ENCODE assay signal across 9 cellular contexts in the genomic region with DNA sequence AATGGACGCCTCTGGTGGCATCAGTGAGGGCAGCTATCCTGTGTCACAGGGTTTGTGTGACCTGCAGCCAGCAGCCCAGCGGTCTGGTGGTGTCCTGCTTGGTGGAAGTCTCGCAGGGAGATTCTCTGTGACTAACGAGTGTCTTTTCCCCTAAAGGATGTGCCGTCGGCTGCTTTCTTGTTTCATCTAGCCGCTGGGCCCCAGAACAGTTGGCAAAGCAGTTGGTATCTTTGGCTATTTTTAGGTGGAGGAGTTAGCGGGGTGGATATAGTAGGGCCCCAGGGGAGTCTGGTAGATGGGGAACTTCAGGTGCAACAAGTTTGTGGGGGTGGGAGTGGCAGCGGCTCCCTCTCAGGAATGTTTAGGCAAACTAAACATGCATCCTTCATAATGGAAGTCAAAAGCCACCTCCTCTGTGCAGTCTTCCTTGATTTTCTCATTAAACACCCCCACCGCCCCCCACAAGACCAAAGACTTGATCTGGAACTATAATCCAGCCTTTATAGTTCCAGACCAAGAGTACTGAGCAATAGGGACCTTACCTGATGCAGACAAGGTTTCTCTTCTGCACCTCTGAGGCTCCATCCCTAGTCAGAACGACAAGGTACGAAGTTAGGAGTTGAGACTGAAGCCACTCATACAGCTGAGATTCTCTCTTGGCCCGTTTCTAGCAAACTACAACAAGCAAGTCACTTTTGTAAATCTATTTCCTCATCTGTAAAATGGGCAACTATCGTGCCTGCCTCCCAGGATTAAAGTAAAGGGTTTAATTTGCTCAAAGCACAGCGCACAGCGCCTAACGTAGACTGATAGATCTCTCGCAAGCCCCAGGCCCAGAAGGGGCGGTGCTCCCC. TPM values are rescaled to one million over a fixed set of nuclear protein-coding genes. Genes with fewer than 3 reads are reported as not detected.
DNase-seq lines count a peak whose midpoint lies in the region; ATAC-seq and TF ChIP-seq lines count a peak whose summit lies in the region.
"Had no signal": no experiment of that assay in that cellular context is flagged by ENCODE, and none has a peak within 500 bp of the region (broad histone marks: within the 10 kb centered on the region; RNA-seq: fewer than 3 reads in every experiment).

No MANE protein-coding gene starts in this region.

- no peaks in the 10 kb centered on the region for H3K9me3 ChIP-seq in CD4-positive, alpha-beta T cell (ENCODE audit: control insufficient read depth, low read length)
- H3K9me3 ChIP-seq: mucosa of descending colon had no signal

- no peak for ATAC-seq in CD4-positive, alpha-beta T cell (ENCODE audit: poor library complexity)
- ATAC-seq in GM19463 (IDR thresholded peaks at IDR 0.05; ENCODE audit: unreplicated experiment) (no peak), left lobe of liver (no peak)

- no peak for TF ChIP-seq CTCF in CD4-positive, alpha-beta T cell (IDR thresholded peaks at IDR 0.05)
- no peak for TF ChIP-seq CTCF in NB4 (IDR thresholded peaks at IDR 0.05; ENCODE audit: low read depth, low read length)
- no peak for TF ChIP-seq CTCF in dorsolateral prefrontal cortex (IDR thresholded peaks at IDR 0.05 in 54 of 56, conservative IDR thresholded peaks at IDR 0.05 in 2 of 56; ENCODE audit: low read depth in 1 of 56, partially characterized antibody in 56 of 56)
- no peak for TF ChIP-seq CTCF in neural crest cell (conservative IDR thresholded peaks at IDR 0.05)

- H3K27me3 Mint-ChIP-seq in CD4-positive, alpha-beta T cell: no peaks in the 10 kb centered on the region
- peaks cover 11% of the 10 kb centered on the region for H3K27me3 Mint-ChIP-seq in neural crest cell (ENCODE audit: low read depth)

- intact Hi-C loops in CD4-positive, alpha-beta T cell (cut with DNase I, micrococcal nuclease): loop anchor here (1.0 to 5.0 kb wide), 8 partner anchors 15 to 943 kb away; a partner anchor contains a TSS
- intact Hi-C loops in dorsolateral prefrontal cortex (cut with DNase I): loop anchor here in 1 of 2 donors (10.0 kb wide), 1 partner anchor 1119 kb away; a partner anchor contains a TSS

- peaks cover 27% of the 10 kb centered on the region for H3K4me1 Mint-ChIP-seq in CD4-positive, alpha-beta T cell (ENCODE audit: low read depth)
- H3K4me1 Mint-ChIP-seq in neural crest cell: peaks cover 38% of the 10 kb centered on the region

- peak overlapping the region; percentile 84 for H3K27ac ChIP-seq in CD4-positive, alpha-beta T cell (ENCODE audit: low read depth, low read length)
- peak overlapping the region in 44 of 59 donors; percentile 7 to 87 (median 76) for H3K27ac ChIP-seq in dorsolateral prefrontal cortex

- peak overlapping the region; percentile 47 for H3K4me3 ChIP-seq in NB4 (ENCODE audit: low read depth, low read length)
- peak overlapping the region in 58 of 59 donors; percentile 43 to 89 (median 77) for H3K4me3 ChIP-seq in dorsolateral prefrontal cortex

- no peak for DNase-seq in CD4-positive, alpha-beta T cell
- DNase-seq in NB4 (ENCODE audit: low read depth): peak; percentile 89
- no peak for DNase-seq in dorsolateral prefrontal cortex
- DNase-seq in neural crest cell (ENCODE audit: low read depth, low spot score): no peak
- no peak for DNase-seq in Kasumi-1 (lab: John Stamatoyannopoulos, UW)
- no peak for DNase-seq in left lobe of liver (ENCODE audit: low spot score)
- no peak for DNase-seq in A172 (ENCODE audit: low spot score)

- POLR2A ChIA-PET in CD4-positive, alpha-beta T cell (lab: Charles Lee): interaction anchor here (0.6 to 4.9 kb wide), 12 partner anchors 14 to 313 kb away, joined by 3 to 88 read pairs (median 7); a partner anchor contains a TSS

- H3K4me3 Mint-ChIP-seq in CD4-positive, alpha-beta T cell: peak overlapping the region; percentile 92
- H3K4me3 Mint-ChIP-seq in neural crest cell: peak overlapping the region; percentile 91

- H3K27me3 ChIP-seq in CD4-positive, alpha-beta T cell (ENCODE audit: control insufficient read depth, insufficient read depth, low read length): no peaks in the 10 kb centered on the region
- no peaks in the 10 kb centered on the region for H3K27me3 ChIP-seq in dorsolateral prefrontal cortex

- H3K9me3 Mint-ChIP-seq in CD4-positive, alpha-beta T cell: no peaks in the 10 kb centered on the region
- H3K9me3 Mint-ChIP-seq in neural crest cell: peaks cover 8% of the 10 kb centered on the region

- TF ChIP-seq POLR2A in NB4 (IDR thresholded peaks at IDR 0.05; ENCODE audit: extremely low read depth, insufficient read length): peak; percentile 11

- H3K27ac Mint-ChIP-seq in CD4-positive, alpha-beta T cell: peak overlapping the region; percentile 86
- no peak overlapping the region for H3K27ac Mint-ChIP-seq in neural crest cell (ENCODE audit: unreplicated experiment)

- H3K36me3 Mint-ChIP-seq in CD4-positive, alpha-beta T cell (ENCODE audit: low read depth): no peaks in the 10 kb centered on the region
- H3K36me3 Mint-ChIP-seq in neural crest cell (ENCODE audit: low read depth): peaks cover 3% of the 10 kb centered on the region

- CTCF ChIA-PET in CD4-positive, alpha-beta T cell (lab: Charles Lee): interaction anchor here (0.6 to 3.0 kb wide), 3 partner anchors 14 to 219 kb away, joined by 3 to 25 read pairs (median 12); a partner anchor contains a TSS

RNA-seq across cellular contexts. Expression of a gene that starts 1.1 kb away (rescaled TPM):
- 10 to 100 TPM; 20.7 to 23.8 TPM for total RNA-seq in CD4-positive, alpha-beta T cell
- total RNA-seq in dorsolateral prefrontal cortex: 10 to 100 TPM; 33.1 to 92.5 (median 61.0) TPM
- 13.3 and 13.6 TPM in 2 replicates for total RNA-seq in neural crest cell
- 4.8 TPM for total RNA-seq in left lobe of liver
- total RNA-seq in A172 (2014; rRNA removed; shearing (Covaris generic)): 13.3 and 16.1 TPM in 2 replicates

RNA-seq across cellular contexts. Expression of a gene that starts 14.6 kb away (rescaled TPM):
- 10 to 100 TPM; 16.9 to 17.7 TPM for total RNA-seq in CD4-positive, alpha-beta T cell
- total RNA-seq in dorsolateral prefrontal cortex (10 to 100 TPM; 12.1 to 40.9 (median 22.3) TPM), neural crest cell (66.8 and 68.9 TPM in 2 replicates), left lobe of liver (24.4 TPM)
- 76.7 and 79.7 TPM in 2 replicates for total RNA-seq in A172 (2014; rRNA removed; shearing (Covaris generic))

RNA-seq across cellular contexts. Expression of a gene that starts 26.9 kb away (rescaled TPM):
- 10 to 100 TPM; 17.7 to 21.0 TPM for total RNA-seq in CD4-positive, alpha-beta T cell
- 10 to 100 TPM; 10.0 to 26.4 (median 18.3) TPM for total RNA-seq in dorsolateral prefrontal cortex
- total RNA-seq in neural crest cell: 91.4 and 92.7 TPM in 2 replicates
- total RNA-seq in left lobe of liver: 28.5 TPM
- 80.0 and 127 TPM in 2 replicates for total RNA-seq in A172 (2014; rRNA removed; shearing (Covaris generic))

RNA-seq across cellular contexts. Expression of a gene that starts 44.8 kb away (rescaled TPM):
- not detected for total RNA-seq in CD4-positive, alpha-beta T cell
- total RNA-seq in dorsolateral prefrontal cortex (100 to 1,000 TPM in 3 of 120 experiments, 10 to 100 TPM in 2, 1 to 10 TPM in 23, under 1 TPM in 49, not detected in 43; 0.13 to 188 (median 0.67) TPM), neural crest cell (0.14 and 0.63 TPM in 2 replicates), left lobe of liver (not detected)
- not detected in 2 replicates for total RNA-seq in A172 (2014; rRNA removed; shearing (Covaris generic))

RNA-seq across cellular contexts. Expression of a gene that starts 44.8 kb away (rescaled TPM):
- total RNA-seq in CD4-positive, alpha-beta T cell: 10 to 100 TPM; 11.7 to 11.9 TPM
- 100 to 1,000 TPM in 39 of 120 experiments, 10 to 100 TPM in 81; 53.4 to 137 (median 93.2) TPM for total RNA-seq in dorsolateral prefrontal cortex
- total RNA-seq in neural crest cell: 54.7 and 56.1 TPM in 2 replicates
- 11.6 TPM for total RNA-seq in left lobe of liver
- total RNA-seq in A172 (2014; rRNA removed; shearing (Covaris generic)): 14.7 and 22.0 TPM in 2 replicates
